ENCODE assay signal across 22 cellular contexts in the genomic region with DNA sequence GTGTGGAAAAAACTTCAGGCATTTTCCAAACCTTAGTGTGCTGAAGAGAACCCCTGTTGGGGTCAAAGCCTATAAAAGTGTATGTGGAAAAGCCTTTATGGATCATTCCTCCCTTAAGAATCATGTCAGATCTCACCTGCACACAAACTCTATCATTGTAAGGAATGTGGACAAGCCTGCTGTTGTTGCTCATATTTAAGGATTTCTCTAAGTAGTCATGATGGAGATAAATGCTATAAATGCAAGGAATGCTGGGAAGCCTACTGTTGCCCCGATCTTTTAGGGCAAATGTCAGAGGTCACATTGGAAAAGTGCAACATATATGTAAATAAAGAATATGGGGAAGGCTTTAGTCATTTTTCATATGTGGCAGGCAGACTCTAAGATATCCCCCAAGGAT.
"Had no signal": no experiment of that assay in that cellular context is flagged by ENCODE, and none has a peak within 500 bp of the region (broad histone marks: within the 10 kb centered on the region; RNA-seq: fewer than 3 reads in every experiment).

No MANE protein-coding gene starts in this region.

- H3K36me3 Mint-ChIP-seq: mesothelial cell of epicardium had no signal

- H3K9me3 ChIP-seq: esophagus squamous epithelium, gastrocnemius medialis, left lung, lower lobe of right lung, mucosa of descending colon had no signal

- H3K4me1 ChIP-seq: esophagus squamous epithelium, gastrocnemius medialis, heart right ventricle, left lung, lower lobe of right lung had no signal

- H3K4me3 ChIP-seq: coronary artery, dorsolateral prefrontal cortex, esophagus squamous epithelium, gastrocnemius medialis, heart right ventricle, left lung, lower lobe of right lung, mucosa of descending colon had no signal

- H3K27ac ChIP-seq: coronary artery, dorsolateral prefrontal cortex, epithelial cell of prostate, esophagus squamous epithelium, gastrocnemius medialis, heart right ventricle, left lung, lower lobe of right lung had no signal

- H3K27me3 ChIP-seq: esophagus squamous epithelium, gastrocnemius medialis, left lung had no signal

- DNase-seq: dermis blood vessel endothelial cell; dorsolateral prefrontal cortex; effector CD4-positive, alpha-beta T cell; effector memory CD4-positive, alpha-beta T cell; erythroblast; esophagus squamous epithelium; foreskin fibroblast; foreskin melanocyte; gastrocnemius medialis; glutamatergic neuron; head of caudate nucleus; heart right ventricle; hippocampal formation; left cardiac atrium; left lung; left ventricle myocardium superior; lower lobe of right lung; mesenchymal stem cell; mucosa of descending colon had no signal

- H3K4me3 Mint-ChIP-seq: mesothelial cell of epicardium had no signal

- H3K36me3 ChIP-seq: esophagus squamous epithelium, gastrocnemius medialis, heart right ventricle, left lung, lower lobe of right lung had no signal
